ENCODE assay signal across 1 cellular context in the genomic region with DNA sequence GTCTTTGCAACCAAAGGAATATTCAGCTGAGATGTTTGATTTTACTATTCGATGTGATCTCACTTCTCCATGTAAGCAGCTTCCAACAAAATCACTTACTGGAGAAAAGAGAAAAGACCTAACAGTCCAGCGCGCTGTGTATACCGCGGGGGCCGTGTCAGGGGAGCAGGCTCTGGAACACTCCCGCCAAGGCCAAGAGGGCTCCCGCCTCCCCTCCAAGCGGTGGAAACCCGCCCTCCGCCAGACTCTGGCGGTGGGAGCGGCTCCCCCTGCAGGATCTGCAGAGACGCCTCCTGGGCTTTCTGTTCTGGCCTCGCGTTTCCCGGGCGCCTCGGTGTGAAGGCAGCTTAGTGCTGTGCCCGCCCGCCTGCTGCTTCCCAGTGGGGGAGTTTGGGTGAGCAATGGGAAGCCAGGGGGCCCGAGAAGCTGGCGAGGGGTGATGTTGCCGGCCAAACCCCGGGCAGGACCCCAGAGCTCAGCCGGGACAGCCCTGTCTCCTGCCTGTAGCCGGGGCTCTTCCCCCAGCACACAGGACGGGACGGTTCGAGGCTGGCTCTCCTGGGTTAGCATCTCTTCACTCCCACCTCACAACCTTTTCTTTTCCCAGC.
TF ChIP-seq lines count a peak whose summit lies in the region.

No MANE protein-coding gene starts in this region.

TF ChIP-seq in A549, 52 proteins besides CTCF, POLR2A, EP300 and RAD21 (continued from another document):
- TF ChIP-seq REST (IDR thresholded peaks at IDR 0.05) (no peak), HMGXB4 (CRISPR knock-in tag; IDR thresholded peaks at IDR 0.05; ENCODE audit: borderline replicate concordance) (no peak), RARB (CRISPR knock-in tag; IDR thresholded peaks at IDR 0.05) (no peak), NPAS2 (CRISPR knock-in tag; IDR thresholded peaks at IDR 0.05; ENCODE audit: borderline replicate concordance) (no peak)
